14 cellular contexts compared by ENCODE assay signal in genomic region chrX:133984857-133985163, GRCh38. TPM values are rescaled to one million over a fixed set of nuclear protein-coding genes. Genes with fewer than 3 reads are reported as not detected.
A peak's percentile ranks its signal among the peaks of the same experiment; 100 is the strongest.
DNase-seq lines count a peak whose midpoint lies in the region; ATAC-seq, FAIRE-seq and TF ChIP-seq lines count a peak whose summit lies in the region.
"Had no signal": no experiment of that assay in that cellular context is flagged by ENCODE, and none has a peak within 500 bp of the region (broad histone marks: within the 10 kb centered on the region; RNA-seq: fewer than 3 reads in every experiment).

No MANE protein-coding gene starts in this region.

- H3K4me1 ChIP-seq in lower lobe of right lung: no peaks in the 10 kb centered on the region
- peaks cover 5% of the 10 kb centered on the region for H3K4me1 ChIP-seq in thymus (ENCODE audit: control insufficient read depth, insufficient read depth, low read length)
- H3K4me1 ChIP-seq: A549 had no signal

- peaks cover 12% of the 10 kb centered on the region for H3K27me3 Mint-ChIP-seq in activated naive CD4-positive, alpha-beta T cell treated with anti-CD3 and anti-CD28 coated beads for 36 hours (ENCODE audit: low read depth)

- H3K27ac ChIP-seq in lower lobe of right lung (no peak overlapping the region), thymus (ENCODE audit: low read depth) (no peak overlapping the region)
- H3K27ac ChIP-seq: A549 had no signal

- ATAC-seq in lower lobe of right lung: no peak

- TF ChIP-seq CTCF in bronchial epithelial cell (IDR thresholded peaks at IDR 0.05; ENCODE audit: insufficient read depth, low read length, severe bottlenecking): no peak
- TF ChIP-seq CTCF in lower lobe of right lung (IDR thresholded peaks at IDR 0.05): no peak

- H3K4me3 ChIP-seq in bronchial epithelial cell (ENCODE audit: low read depth, low read length): peak overlapping the region; percentile 17
- peak overlapping the region; percentile 44 for H3K4me3 ChIP-seq in lower lobe of right lung
- peak overlapping the region; percentile 49 for H3K4me3 ChIP-seq in thymus (ENCODE audit: low read length)

- no peak for FAIRE-seq in bronchial epithelial cell (lab: Jason Lieb, UNC)
- FAIRE-seq: A549, colon, islet of Langerhans had no signal

- CTCF ChIA-PET in activated naive CD4-positive, alpha-beta T cell treated with anti-CD3 and anti-CD28 coated beads for 36 hours (lab: Charles Lee): interaction anchor here (1.0 kb wide), 1 partner anchor 64 kb away, joined by 3 read pairs; no protein-coding TSS in a partner anchor

- H3K4me1 Mint-ChIP-seq in activated naive CD4-positive, alpha-beta T cell treated with anti-CD3 and anti-CD28 coated beads for 36 hours (ENCODE audit: low read depth): peaks cover 3% of the 10 kb centered on the region

- 7% methylated on average over 16 of the region's 16 CpGs for WGBS in thymus

- intact Hi-C loops in activated naive CD4-positive, alpha-beta T cell treated with anti-CD3 and anti-CD28 coated beads for 36 hours (cut with micrococcal nuclease): no loop called here
- intact Hi-C loops in lower lobe of right lung (cut with DNase I): no loop called here

- H3K27me3 ChIP-seq in bronchial epithelial cell (ENCODE audit: control insufficient read depth, insufficient read depth, low read length) (peaks cover 11% of the 10 kb centered on the region), lower lobe of right lung (ENCODE audit: low read depth) (peaks cover 6% of the 10 kb centered on the region), thymus (ENCODE audit: control insufficient read depth, insufficient read depth) (peaks cover 11% of the 10 kb centered on the region)

- H3K9me3 ChIP-seq in lower lobe of right lung: no peaks in the 10 kb centered on the region
- H3K9me3 ChIP-seq in thymus (ENCODE audit: control insufficient read depth): no peaks in the 10 kb centered on the region
- H3K9me3 ChIP-seq: A549 had no signal

- no peaks in the 10 kb centered on the region for H3K9me3 Mint-ChIP-seq in activated naive CD4-positive, alpha-beta T cell treated with anti-CD3 and anti-CD28 coated beads for 36 hours

- no peaks in the 10 kb centered on the region for H3K36me3 Mint-ChIP-seq in activated naive CD4-positive, alpha-beta T cell treated with anti-CD3 and anti-CD28 coated beads for 36 hours (ENCODE audit: low read depth)

- H3K27ac Mint-ChIP-seq in activated naive CD4-positive, alpha-beta T cell treated with anti-CD3 and anti-CD28 coated beads for 36 hours: no peak overlapping the region

- H3K4me3 Mint-ChIP-seq in activated naive CD4-positive, alpha-beta T cell treated with anti-CD3 and anti-CD28 coated beads for 36 hours: peak overlapping the region; percentile 46

- DNase-seq in activated naive CD4-positive, alpha-beta T cell treated with anti-CD3 and anti-CD28 coated beads for 36 hours: no peak
- DNase-seq in activated naive CD4-positive, alpha-beta T cell treated with Interleukin-2 at 50 U/mL for 16 hours: no peak
- DNase-seq in bronchial epithelial cell (ENCODE audit: low read depth) (no peak), lower lobe of right lung (no peak), COLO829 (ENCODE audit: low spot score) (no peak), NCI-H2081 treated with DMSO at 0.1 percent for 48 hours (lab: John Stamatoyannopoulos, UW) (no peak)
- DNase-seq in stimulated activated CD4-positive, alpha-beta T cell treated with anti-CD3 and anti-CD28 coated beads, Interleukin-2, amount 100 ng/mL, for 48 hours: no peak
- DNase-seq: activated CD4-positive, alpha-beta T cell treated with anti-CD3 and anti-CD28 coated beads for 1 hour had no signal

- no peaks in the 10 kb centered on the region for H3K36me3 ChIP-seq in bronchial epithelial cell (ENCODE audit: control insufficient read depth, insufficient read depth, low read length)
- H3K36me3 ChIP-seq in lower lobe of right lung: no peaks in the 10 kb centered on the region
- no peaks in the 10 kb centered on the region for H3K36me3 ChIP-seq in thymus (ENCODE audit: control insufficient read depth, insufficient read depth)

RNA-seq across cellular contexts. Expression of gene GPC3, which starts 0.6 kb away (rescaled TPM):
- under 1 TPM; 0.43 to 0.49 TPM for total RNA-seq in activated naive CD4-positive, alpha-beta T cell treated with anti-CD3 and anti-CD28 coated beads for 36 hours
- total RNA-seq in bronchial epithelial cell: 0.26 and 0.90 TPM in 2 replicates
- 50.2 TPM for total RNA-seq in lower lobe of right lung
- 3.1 TPM for polyA plus RNA-seq in thymus
- total RNA-seq: HT1080, OCI-LY7 had no signal
- polyA plus RNA-seq: A549 had no signal

Comparison
In these comparisons a context has a peak if more than half of its experiments do, and no peak if none do; other contexts are left out.
1. RNA of gene GPC3, which starts 0.6 kb away (total RNA-seq): 50.2 TPM in lower lobe of right lung (single experiment); 0.43 to 0.49 TPM in activated naive CD4-positive, alpha-beta T cell treated with anti-CD3 and anti-CD28 coated beads for 36 hours and 0.26 to 0.90 TPM in bronchial epithelial cell; every median in the first group is over 10 times any median in the second.
2. Peak in every context shown above with its lines, with median percentiles within 50 percentile points of each other: H3K4me3 ChIP-seq.